In genomic region chr21:29163381-29164115, GRCh38 we compare ENCODE assay signal across 14 cellular contexts. TPM values are rescaled to one million over a fixed set of nuclear protein-coding genes. Genes with fewer than 3 reads are reported as not detected.
DNase-seq lines count a peak whose midpoint lies in the region; ATAC-seq and TF ChIP-seq lines count a peak whose summit lies in the region.
"Had no signal": no experiment of that assay in that cellular context is flagged by ENCODE, and none has a peak within 500 bp of the region (broad histone marks: within the 10 kb centered on the region; RNA-seq: fewer than 3 reads in every experiment).

No MANE protein-coding gene starts in this region.

- H3K4me3 Mint-ChIP-seq in MCF 10A (ENCODE audit: unreplicated experiment) = peak overlapping the region; percentile 8
- no peak overlapping the region for H3K4me3 Mint-ChIP-seq in naive thymus-derived CD4-positive, alpha-beta T cell
- H3K4me3 Mint-ChIP-seq in activated T-helper 17 cell treated with anti-CD3 and anti-CD28 coated beads, Interleukin-2, amount 50 U/mL, for 72 hours = no peak overlapping the region
- H3K4me3 Mint-ChIP-seq: activated CD4-positive, alpha-beta memory T cell treated with anti-CD3 and anti-CD28 coated beads, Interleukin-2, amount 10 ng/mL, durations not matched to agents 7 days and 5 days; activated naive CD8-positive, alpha-beta T cell treated with anti-CD3 and anti-CD28 coated beads, Interleukin-2, amount 10 ng/mL, durations not matched to agents 7 days and 5 days had no signal

- H3K27ac ChIP-seq in breast epithelium = peak overlapping the region in 1 of 2 donors; percentile 6
- H3K27ac ChIP-seq in epithelial cell of prostate = peak overlapping the region; percentile 75
- no peak overlapping the region for H3K27ac ChIP-seq in naive thymus-derived CD4-positive, alpha-beta T cell (ENCODE audit: low read depth, low read length)
- no peak overlapping the region for H3K27ac ChIP-seq in PC-3 (ENCODE audit: low read length)

- H3K9me3 ChIP-seq in breast epithelium = no peaks in the 10 kb centered on the region
- H3K9me3 ChIP-seq in naive thymus-derived CD4-positive, alpha-beta T cell (ENCODE audit: control insufficient read depth in 2 of 3, low read length in 3 of 3) = no peaks in the 10 kb centered on the region
- no peaks in the 10 kb centered on the region for H3K9me3 ChIP-seq in PC-3 (ENCODE audit: low read length)

- H2AFZ ChIP-seq in PC-3 (ENCODE audit: low read length) = no peak overlapping the region; the same call in 1 of the 2 replicates

- TF ChIP-seq POLR2A in breast epithelium (IDR thresholded peaks at IDR 0.05) = no peak

- no peaks in the 10 kb centered on the region for H3K36me3 ChIP-seq in breast epithelium
- no peaks in the 10 kb centered on the region for H3K36me3 ChIP-seq in naive thymus-derived CD4-positive, alpha-beta T cell (ENCODE audit: control insufficient read depth in 2 of 3, insufficient read depth in 3 of 3, low read length in 3 of 3)
- no peaks in the 10 kb centered on the region for H3K36me3 ChIP-seq in PC-3 (ENCODE audit: low read depth, low read length)

- H3F3A ChIP-seq in PC-3 (ENCODE audit: low read length, unreplicated experiment) = no peaks in the 10 kb centered on the region

- TF ChIP-seq CTCF in MCF 10A (IDR thresholded peaks at IDR 0.05; ENCODE audit: unreplicated experiment) (no peak), breast epithelium (IDR thresholded peaks at IDR 0.05) (no peak), PC-3 (conservative IDR thresholded peaks at IDR 0.05; ENCODE audit: low read depth, low read length) (no peak)

- POLR2A ChIA-PET in MCF 10A (lab: Yijun Ruan, JAX) (interaction anchor here (0.8 to 4.3 kb wide), 20 partner anchors 10 to 208 kb away, joined by 3 to 89 read pairs (median 8); partner anchors contain the start of genes BACH1 and CCT8), PC-3 (lab: Charles Lee; ENCODE audit: unreplicated experiment) (no interaction called here)
- POLR2A ChIA-PET in naive thymus-derived CD4-positive, alpha-beta T cell (lab: Charles Lee) = interaction anchor here (0.6 kb wide), 1 partner anchor 127 kb away, joined by 3 read pairs; no protein-coding TSS in a partner anchor

- no peaks in the 10 kb centered on the region for H3K36me3 Mint-ChIP-seq in MCF 10A (ENCODE audit: insufficient read depth, unreplicated experiment)
- peaks cover 0 to 23% (median 6%) of the 10 kb centered on the region in 5 donors for H3K36me3 Mint-ChIP-seq in naive thymus-derived CD4-positive, alpha-beta T cell
- peaks cover 26% of the 10 kb centered on the region for H3K36me3 Mint-ChIP-seq in activated T-helper 17 cell treated with anti-CD3 and anti-CD28 coated beads, Interleukin-2, amount 50 U/mL, for 72 hours (ENCODE audit: low read depth)

- BruUV-seq in MCF 10A (replicated peaks; lab: Mats Ljungman, UMichigan) (no TSS peak), PC-3 (replicated peaks; lab: Mats Ljungman, UMichigan) (no TSS peak)

- no peaks in the 10 kb centered on the region for H3K27me3 ChIP-seq in breast epithelium
- H3K27me3 ChIP-seq in naive thymus-derived CD4-positive, alpha-beta T cell (ENCODE audit: control insufficient read depth in 2 of 2, insufficient read depth in 2 of 2, low read length in 2 of 2) = no peaks in the 10 kb centered on the region
- no peaks in the 10 kb centered on the region for H3K27me3 ChIP-seq in PC-3 (ENCODE audit: low read length)

- no peak overlapping the region for H3K9ac ChIP-seq in PC-3 (ENCODE audit: low read length)

- DNase-seq in MCF 10A (ENCODE audit: unreplicated experiment) = peak; percentile 33
- DNase-seq in breast epithelium (ENCODE audit: low spot score in 2 of 2) = no peak
- no peak for DNase-seq in epithelial cell of prostate (ENCODE audit: low read depth, low spot score)
- peak in 1 of 9 donors; percentile 11 for DNase-seq in naive thymus-derived CD4-positive, alpha-beta T cell
- no peak for DNase-seq in central memory CD4-positive, alpha-beta T cell
- DNase-seq in PC-3 = no peak
- DNase-seq: 8988T; activated CD4-positive, alpha-beta memory T cell treated with anti-CD3 and anti-CD28 coated beads, Interleukin-2, amount 10 ng/mL, durations not matched to agents 7 days and 5 days; activated naive CD8-positive, alpha-beta T cell treated with anti-CD3 and anti-CD28 coated beads, Interleukin-2, amount 10 ng/mL, durations not matched to agents 7 days and 5 days; kidney; occipital lobe; stimulated activated CD4-positive, alpha-beta T cell treated with anti-CD3 and anti-CD28 coated beads, Interleukin-2, amount 100 ng/mL, for 48 hours had no signal

- no peaks in the 10 kb centered on the region for H3K27me3 Mint-ChIP-seq in MCF 10A (ENCODE audit: insufficient read depth, unreplicated experiment)
- H3K27me3 Mint-ChIP-seq in naive thymus-derived CD4-positive, alpha-beta T cell = peaks cover 0 to 3% (median 0%) of the 10 kb centered on the region in 5 donors
- H3K27me3 Mint-ChIP-seq in activated T-helper 17 cell treated with anti-CD3 and anti-CD28 coated beads, Interleukin-2, amount 50 U/mL, for 72 hours = no peaks in the 10 kb centered on the region
- H3K27me3 Mint-ChIP-seq: activated CD4-positive, alpha-beta memory T cell treated with anti-CD3 and anti-CD28 coated beads, Interleukin-2, amount 10 ng/mL, durations not matched to agents 7 days and 5 days; activated naive CD8-positive, alpha-beta T cell treated with anti-CD3 and anti-CD28 coated beads, Interleukin-2, amount 10 ng/mL, durations not matched to agents 7 days and 5 days had no signal

- H3K4me2 ChIP-seq in PC-3 (ENCODE audit: low read length) = no peak overlapping the region

- CTCF ChIA-PET in MCF 10A (lab: Yijun Ruan, JAX) (interaction anchor here (0.5 to 4.7 kb wide), 57 partner anchors 10 to 321 kb away, joined by 3 to 93 read pairs (median 6); partner anchors contain the start of genes BACH1 and CCT8), PC-3 (lab: Charles Lee) (interaction anchor here (0.6 to 1.4 kb wide), 3 partner anchors 18 to 185 kb away, joined by 3 to 16 read pairs (median 4); no protein-coding TSS in a partner anchor)
- CTCF ChIA-PET in naive thymus-derived CD4-positive, alpha-beta T cell (lab: Charles Lee) = interaction anchor here (0.6 to 1.6 kb wide), 2 partner anchors 9 to 20 kb away, joined by 4 to 5 read pairs; no protein-coding TSS in a partner anchor

- H3K79me2 ChIP-seq in PC-3 (ENCODE audit: low read length) = no peaks in the 10 kb centered on the region

- ATAC-seq in naive thymus-derived CD4-positive, alpha-beta T cell = peak; percentile 59
- ATAC-seq in PC-3 = no peak
- no peak for ATAC-seq in activated T-helper 17 cell treated with anti-CD3 and anti-CD28 coated beads, Interleukin-2, amount 50 U/mL, for 72 hours (replicated peaks)
- no peak for ATAC-seq in GM18870 (IDR thresholded peaks at IDR 0.05; ENCODE audit: unreplicated experiment)

- H3K4me3 ChIP-seq in breast epithelium (no peak overlapping the region), PC-3 (ENCODE audit: low read length) (no peak overlapping the region)
- no peak overlapping the region for H3K4me3 ChIP-seq in naive thymus-derived CD4-positive, alpha-beta T cell (ENCODE audit: low read length)

- no peaks in the 10 kb centered on the region for H3K9me3 Mint-ChIP-seq in MCF 10A (ENCODE audit: unreplicated experiment)
- H3K9me3 Mint-ChIP-seq in naive thymus-derived CD4-positive, alpha-beta T cell = no peaks in the 10 kb centered on the region
- no peaks in the 10 kb centered on the region for H3K9me3 Mint-ChIP-seq in activated T-helper 17 cell treated with anti-CD3 and anti-CD28 coated beads, Interleukin-2, amount 50 U/mL, for 72 hours
- H3K9me3 Mint-ChIP-seq: activated CD4-positive, alpha-beta memory T cell treated with anti-CD3 and anti-CD28 coated beads, Interleukin-2, amount 10 ng/mL, durations not matched to agents 7 days and 5 days; activated naive CD8-positive, alpha-beta T cell treated with anti-CD3 and anti-CD28 coated beads, Interleukin-2, amount 10 ng/mL, durations not matched to agents 7 days and 5 days had no signal

- no peaks in the 10 kb centered on the region for H4K20me1 ChIP-seq in PC-3 (ENCODE audit: low read length)

- H3K4me1 Mint-ChIP-seq in MCF 10A (ENCODE audit: insufficient read depth, unreplicated experiment) = peaks cover 41% of the 10 kb centered on the region
- H3K4me1 Mint-ChIP-seq in naive thymus-derived CD4-positive, alpha-beta T cell = peaks cover 0 to 8% (median 0%) of the 10 kb centered on the region in 7 donors
- H3K4me1 Mint-ChIP-seq in activated T-helper 17 cell treated with anti-CD3 and anti-CD28 coated beads, Interleukin-2, amount 50 U/mL, for 72 hours = no peaks in the 10 kb centered on the region
- H3K4me1 Mint-ChIP-seq: activated naive CD8-positive, alpha-beta T cell treated with anti-CD3 and anti-CD28 coated beads, Interleukin-2, amount 10 ng/mL, durations not matched to agents 7 days and 5 days had no signal

- H3K4me1 ChIP-seq in breast epithelium = no peaks in the 10 kb centered on the region
- no peaks in the 10 kb centered on the region for H3K4me1 ChIP-seq in naive thymus-derived CD4-positive, alpha-beta T cell (ENCODE audit: control insufficient read depth in 2 of 2, insufficient read depth in 2 of 2, low read length in 2 of 2)
- peaks cover 6% of the 10 kb centered on the region for H3K4me1 ChIP-seq in PC-3 (ENCODE audit: insufficient read depth, low read length)

- intact Hi-C loops in MCF 10A (cut with micrococcal nuclease) (loop anchor here (1.0 to 5.0 kb wide), 9 partner anchors 18 to 686 kb away; partner anchors contain the start of gene BACH1), breast epithelium (cut with DNase I; ENCODE audit: low total_unique reads) (no loop called here), PC-3 (cut with micrococcal nuclease) (loop anchor here (1.0 to 2.0 kb wide), 5 partner anchors 72 to 209 kb away; no protein-coding TSS in a partner anchor)
- intact Hi-C loops in naive thymus-derived CD4-positive, alpha-beta T cell (cut with micrococcal nuclease) = loop anchor here (1.0 kb wide), 2 partner anchors 185 to 209 kb away; no protein-coding TSS in a partner anchor

- H3K27ac Mint-ChIP-seq in MCF 10A (ENCODE audit: low read depth, unreplicated experiment) = peak overlapping the region; percentile 93
- no peak overlapping the region for H3K27ac Mint-ChIP-seq in naive thymus-derived CD4-positive, alpha-beta T cell
- no peak overlapping the region for H3K27ac Mint-ChIP-seq in activated T-helper 17 cell treated with anti-CD3 and anti-CD28 coated beads, Interleukin-2, amount 50 U/mL, for 72 hours
- H3K27ac Mint-ChIP-seq: activated CD4-positive, alpha-beta memory T cell treated with anti-CD3 and anti-CD28 coated beads, Interleukin-2, amount 10 ng/mL, durations not matched to agents 7 days and 5 days; activated naive CD8-positive, alpha-beta T cell treated with anti-CD3 and anti-CD28 coated beads, Interleukin-2, amount 10 ng/mL, durations not matched to agents 7 days and 5 days had no signal

- H3K9me2 ChIP-seq in PC-3 (replicated peaks; ENCODE audit: low read length) = no peaks in the 10 kb centered on the region

RNA-seq across cellular contexts. Expression of gene MAP3K7CL, which starts 33.1 kb away (rescaled TPM):
- 4.9 and 6.3 TPM in 2 replicates for total RNA-seq in MCF 10A (2022)
- 1 to 10 TPM; 1.8 to 8.5 (median 7.5) TPM for total RNA-seq in breast epithelium
- total RNA-seq in naive thymus-derived CD4-positive, alpha-beta T cell = 10 to 100 TPM in 2 of 5 experiments, 1 to 10 TPM in 3; 2.7 to 11.6 (median 7.1) TPM
- polyA plus RNA-seq in naive thymus-derived CD4-positive, alpha-beta T cell = 1 to 10 TPM; 5.9 to 6.8 TPM
- 0.46 and 1.3 TPM in 2 replicates for total RNA-seq in PC-3 (2014; rRNA removed)
- 1 to 10 TPM; 3.2 to 9.5 TPM for total RNA-seq in activated T-helper 17 cell treated with anti-CD3 and anti-CD28 coated beads, Interleukin-2, amount 50 U/mL, for 72 hours
